ENCODE assay signal across 19 cellular contexts in genomic region chr2:15457868-15458267, GRCh38.
DNase-seq lines count a peak whose midpoint lies in the region; ATAC-seq, FAIRE-seq and TF ChIP-seq lines count a peak whose summit lies in the region.
"Had no signal": no experiment of that assay in that cellular context is flagged by ENCODE, and none has a peak within 500 bp of the region (broad histone marks: within the 10 kb centered on the region; RNA-seq: fewer than 3 reads in every experiment).

No MANE protein-coding gene starts in this region.

- in situ Hi-C loops in G401 (cut with HindIII; ENCODE audit: low sequenced_read_pairs) (no loop called here), K562 (cut with MboI) (no loop called here)

- CTCF ChIA-PET in K562 (lab: Yijun Ruan, JAX; ENCODE audit: low intra/inter-chr PET ratio), result no interaction called here

- no peaks in the 10 kb centered on the region for H3K27me3 ChIP-seq in K562 (ENCODE audit: control insufficient read depth in 2 of 2, insufficient read depth in 2 of 2, low read length in 2 of 2)

- ATAC-seq in K562 (no peak), mucosa of descending colon (peak; percentile 23), HG03095 (IDR thresholded peaks at IDR 0.05; ENCODE audit: unreplicated experiment) (no peak), HG03439 (IDR thresholded peaks at IDR 0.05; ENCODE audit: unreplicated experiment) (no peak)
- ATAC-seq: GM12878 had no signal

- no peak overlapping the region for H2AFZ ChIP-seq in K562 (ENCODE audit: low read depth, low read length)
- H2AFZ ChIP-seq: GM23248 had no signal

- H3K4me1 ChIP-seq in K562 (replicated peaks in 1 of 2; ENCODE audit: control insufficient read depth in 2 of 2, insufficient read depth in 2 of 2, low read length in 2 of 2) (no peaks in the 10 kb centered on the region), mucosa of descending colon (ENCODE audit: low read depth) (peaks cover 5% of the 10 kb centered on the region)

- no peak overlapping the region for H3K27ac ChIP-seq in K562 (ENCODE audit: extremely low read depth, low read depth, low read length)
- H3K27ac ChIP-seq: GM23248 had no signal

- H3K9ac ChIP-seq in K562 (ENCODE audit: insufficient read depth in 1 of 2, low read depth in 2 of 2, low read length in 2 of 2), result no peak overlapping the region
- H3K9ac ChIP-seq: GM23248 had no signal

- BruUV-seq in K562 (replicated peaks; lab: Mats Ljungman, UMichigan), result no TSS peak

- no peak for TF ChIP-seq EP300 in K562 (IDR thresholded peaks at IDR 0.05; ENCODE audit: low read length)

- H3K36me3 ChIP-seq in K562 (ENCODE audit: control insufficient read depth, insufficient read depth, low read length), result peaks cover 88% of the 10 kb centered on the region
- H3K36me3 ChIP-seq in mucosa of descending colon (ENCODE audit: low read depth), result no peaks in the 10 kb centered on the region

- intact Hi-C loops in K562 (cut with micrococcal nuclease) (no loop called here), mucosa of descending colon (cut with DNase I, micrococcal nuclease) (no loop called here)

- FAIRE-seq in K562 (lab: Jason Lieb, UNC), result no peak
- FAIRE-seq: GM12878, GM19239, H1 had no signal

- H4K20me1 ChIP-seq in K562 (replicated peaks; ENCODE audit: control insufficient read depth, insufficient read depth, low read length), result no peaks in the 10 kb centered on the region

- no peak for TF ChIP-seq CTCF in K562 (IDR thresholded peaks at IDR 0.05 in 2 of 3, conservative IDR thresholded peaks at IDR 0.05 in 1 of 3; ENCODE audit: insufficient read depth in 2 of 3, low read depth in 1 of 3, low read length in 3 of 3)
- no peak for TF ChIP-seq CTCF in mucosa of descending colon (IDR thresholded peaks at IDR 0.05)

- POLR2A ChIA-PET in K562 (lab: Yijun Ruan, JAX), result no interaction called here

- H3K9me1 ChIP-seq in K562 (ENCODE audit: control insufficient read depth, insufficient read depth, low read length), result no peaks in the 10 kb centered on the region

- DNase-seq in G401 (ENCODE audit: low spot score) (peak; percentile 7), K562 (ENCODE audit: extremely low read depth in 1 of 4, low spot score in 3 of 4) (no peak), mucosa of descending colon (no peak), D341Med (ENCODE audit: low spot score) (no peak)
- DNase-seq: 8988T; Calu3; CD4-positive, alpha-beta memory T cell; COR-L47; DMS153; DND-41; GDM1; GM23248; H7; HCEC 1CT had no signal

- no peak overlapping the region for H3K4me2 ChIP-seq in K562 (ENCODE audit: insufficient read depth, low read length)

- no peak for TF ChIP-seq RAD21 in K562 (CRISPR knock-in tag; conservative IDR thresholded peaks at IDR 0.05 in 1 of 2, IDR thresholded peaks at IDR 0.05 in 1 of 2)

- H3K4me3 ChIP-seq in K562 (no peak overlapping the region), mucosa of descending colon (no peak overlapping the region)
- H3K4me3 ChIP-seq: GM12878, GM23248 had no signal

- no peaks in the 10 kb centered on the region for H3K79me2 ChIP-seq in K562 (ENCODE audit: control insufficient read depth, insufficient read depth, low read length)

- TF ChIP-seq POLR2A in K562 (conservative IDR thresholded peaks at IDR 0.05), result no peak

- no peaks in the 10 kb centered on the region for H3K9me3 ChIP-seq in K562 (replicated peaks; ENCODE audit: control insufficient read depth, insufficient read depth, low read depth, low read length)
- H3K9me3 ChIP-seq in mucosa of descending colon, result no peaks in the 10 kb centered on the region

- WGBS in K562 (ENCODE audit: insufficient coverage, low coverage, missing lambda C conversion rate), result 95% methylated on average over 5 of the region's 5 CpGs

TF ChIP-seq in K562, 482 proteins besides CTCF, POLR2A, EP300 and RAD21:
- TF ChIP-seq MEIS2 (IDR thresholded peaks at IDR 0.05; ENCODE audit: partially characterized antibody) (no peak), ZNF316 (IDR thresholded peaks at IDR 0.05) (peak; percentile 50), C11orf30 (IDR thresholded peaks at IDR 0.05; ENCODE audit: low read depth) (peak; percentile 18; the same call in 1 of the 2 replicates), SREBF1 (IDR thresholded peaks at IDR 0.05; ENCODE audit: borderline replicate concordance, low read depth, low read length) (no peak), ZBTB11 (CRISPR knock-in tag; IDR thresholded peaks at IDR 0.05) (no peak), SMAD3 (CRISPR knock-in tag; conservative IDR thresholded peaks at IDR 0.05) (no peak)
